8 cellular contexts compared by ENCODE assay signal in genomic region chr1:150514913-150515327, GRCh38. TPM values are rescaled to one million over a fixed set of nuclear protein-coding genes. Genes with fewer than 3 reads are reported as not detected.
A peak's percentile ranks its signal among the peaks of the same experiment; 100 is the strongest.
DNase-seq lines count a peak whose midpoint lies in the region; ATAC-seq and TF ChIP-seq lines count a peak whose summit lies in the region.

No MANE protein-coding gene starts in this region.

- in situ Hi-C loops in G401 (cut with HindIII; ENCODE audit: low sequenced_read_pairs): no loop called here

- H3K9me3 ChIP-seq in body of pancreas (no peaks in the 10 kb centered on the region), lower lobe of right lung (no peaks in the 10 kb centered on the region), vagina (no peaks in the 10 kb centered on the region)

- DNase-seq in Right ventricle myocardium inferior (ENCODE audit: missing footprints) (no peak), cardiac septum (ENCODE audit: low spot score) (no peak), body of pancreas (no peak), lower lobe of right lung (no peak), vagina (ENCODE audit: extremely low spot score in 2 of 2) (no peak), G401 (ENCODE audit: low spot score) (no peak)

- H3K27ac ChIP-seq in body of pancreas (peak overlapping the region; percentile 79 to 84 (median 82)), lower lobe of right lung (peak overlapping the region; percentile 83), vagina (peak overlapping the region; percentile 91)

- peak; percentile 7 for ATAC-seq in Right ventricle myocardium inferior
- no peak for ATAC-seq in body of pancreas
- no peak for ATAC-seq in lower lobe of right lung
- ATAC-seq in GM21526 (IDR thresholded peaks at IDR 0.05; ENCODE audit: low FRiP score, unreplicated experiment): no peak
- no peak for ATAC-seq in HG03354 (IDR thresholded peaks at IDR 0.05; ENCODE audit: poor library complexity, severe bottlenecking, unreplicated experiment)

- H3K27me3 ChIP-seq in body of pancreas (no peaks in the 10 kb centered on the region), lower lobe of right lung (ENCODE audit: low read depth) (no peaks in the 10 kb centered on the region), vagina (no peaks in the 10 kb centered on the region)

- 20 to 41% methylated on average over 16 to 21 of the region's 21 CpGs for WGBS in body of pancreas, 2 donors

- H3K4me1 ChIP-seq in body of pancreas: peaks cover 33% of the 10 kb centered on the region
- H3K4me1 ChIP-seq in lower lobe of right lung: peaks cover 10% of the 10 kb centered on the region
- H3K4me1 ChIP-seq in vagina: peaks cover 29% of the 10 kb centered on the region

- H3K4me3 ChIP-seq in body of pancreas: peak overlapping the region; percentile 24 to 28
- H3K4me3 ChIP-seq in lower lobe of right lung: peak overlapping the region; percentile 76
- peak overlapping the region; percentile 59 to 60 for H3K4me3 ChIP-seq in vagina

- TF ChIP-seq POLR2A in body of pancreas (IDR thresholded peaks at IDR 0.05) (no peak), vagina (IDR thresholded peaks at IDR 0.05) (no peak)

- intact Hi-C loops in Right ventricle myocardium inferior (cut with DNase I) (loop anchor here (1.0 kb wide), 1 partner anchor 17 kb away; no protein-coding TSS in a partner anchor), cardiac septum (cut with DNase I) (loop anchor here (2.0 to 5.0 kb wide), 3 partner anchors 18 to 38 kb away; partner anchors contain the start of gene TARS2), body of pancreas (cut with DNase I) (no loop called here), lower lobe of right lung (cut with DNase I) (no loop called here), vagina (cut with DNase I) (loop anchor here (5.0 kb wide), 1 partner anchor 37 kb away; no protein-coding TSS in a partner anchor)

- H3K36me3 ChIP-seq in body of pancreas (replicated peaks in 1 of 2; ENCODE audit: insufficient read depth in 1 of 2, low read depth in 2 of 2) (no peaks in the 10 kb centered on the region), lower lobe of right lung (no peaks in the 10 kb centered on the region), vagina (peaks cover 0 to 2% of the 10 kb centered on the region in 2 donors)

- TF ChIP-seq CTCF in body of pancreas (IDR thresholded peaks at IDR 0.05) (no peak), lower lobe of right lung (IDR thresholded peaks at IDR 0.05) (no peak), vagina (IDR thresholded peaks at IDR 0.05) (no peak)

RNA-seq across cellular contexts. Expression of gene FALEC, which starts 0.6 kb away (rescaled TPM):
- not detected for total RNA-seq in Right ventricle myocardium inferior
- total RNA-seq in cardiac septum: 0.46 TPM
- not detected for total RNA-seq in body of pancreas
- not detected for total RNA-seq in lower lobe of right lung
- not detected for total RNA-seq in vagina
- total RNA-seq in G401 (2014; rRNA removed; shearing (Covaris generic)): 2.2 TPM in 1 of 2 replicates, not detected in the other

RNA-seq across cellular contexts. Expression of gene ECM1, which starts 7.0 kb away (rescaled TPM):
- total RNA-seq in Right ventricle myocardium inferior (24.1 TPM), cardiac septum (14.5 TPM), body of pancreas (1 to 10 TPM; 1.3 to 2.1 TPM), lower lobe of right lung (16.9 TPM), vagina (130 TPM)
- total RNA-seq in G401 (2014; rRNA removed; shearing (Covaris generic)): 44.5 and 60.0 TPM in 2 replicates

RNA-seq across cellular contexts. Expression of gene TARS2, which starts 27.7 kb away (rescaled TPM):
- total RNA-seq in Right ventricle myocardium inferior (29.6 TPM), cardiac septum (30.7 TPM), body of pancreas (1 to 10 TPM; 4.3 to 7.0 TPM), lower lobe of right lung (23.7 TPM), vagina (17.4 TPM)
- 34.6 and 36.7 TPM in 2 replicates for total RNA-seq in G401 (2014; rRNA removed; shearing (Covaris generic))

RNA-seq across cellular contexts. Expression of gene ADAMTSL4, which starts 34.3 kb away (rescaled TPM):
- total RNA-seq in Right ventricle myocardium inferior (80.3 TPM), cardiac septum (28.9 TPM), body of pancreas (1 to 10 TPM; 4.7 to 7.6 TPM), lower lobe of right lung (164 TPM), vagina (64.6 TPM)
- 20.0 and 22.9 TPM in 2 replicates for total RNA-seq in G401 (2014; rRNA removed; shearing (Covaris generic))

Comparison
In these comparisons a context has a peak if more than half of its experiments do, and no peak if none do; other contexts are left out.
1. H3K4me3 ChIP-seq: peak in every context shown above with its lines; median percentile 76 in lower lobe of right lung; 60 in vagina; 26 in body of pancreas.
2. intact Hi-C loops: an anchor here in Right ventricle myocardium inferior (1.0 kb wide), cardiac septum (2.0 to 5.0 kb wide) and vagina (5.0 kb wide); none called in body of pancreas and lower lobe of right lung.